Comparison of ENCODE assay signal across 28 cellular contexts in genomic region chr16:65446441-65446840, GRCh38.
"Had no signal": no experiment of that assay in that cellular context is flagged by ENCODE, and none has a peak within 500 bp of the region (broad histone marks: within the 10 kb centered on the region; RNA-seq: fewer than 3 reads in every experiment).

No MANE protein-coding gene starts in this region.

- H3K27ac Mint-ChIP-seq: effector memory CD8-positive, alpha-beta T cell; naive thymus-derived CD4-positive, alpha-beta T cell; nephron progenitor cell; stimulated activated naive CD8-positive, alpha-beta T cell treated with anti-CD3 and anti-CD28 coated beads, Interleukin-15, amount 100 ng/mL, for 72 hours had no signal

- H3K4me1 Mint-ChIP-seq: naive thymus-derived CD4-positive, alpha-beta T cell; stimulated activated naive CD8-positive, alpha-beta T cell treated with anti-CD3 and anti-CD28 coated beads, Interleukin-15, amount 100 ng/mL, for 72 hours had no signal

- H3K36me3 ChIP-seq: gastroesophageal sphincter, heart right ventricle, left ventricle myocardium inferior, lower lobe of right lung, ovary, thyroid gland, vagina had no signal

- H3K4me3 Mint-ChIP-seq: effector memory CD8-positive, alpha-beta T cell; naive thymus-derived CD4-positive, alpha-beta T cell; nephron progenitor cell; stimulated activated naive CD8-positive, alpha-beta T cell treated with anti-CD3 and anti-CD28 coated beads, Interleukin-15, amount 100 ng/mL, for 72 hours had no signal

- H3K27me3 Mint-ChIP-seq: effector memory CD8-positive, alpha-beta T cell; stimulated activated naive CD8-positive, alpha-beta T cell treated with anti-CD3 and anti-CD28 coated beads, Interleukin-15, amount 100 ng/mL, for 72 hours had no signal

- DNase-seq: cerebellar nuclear complex; cortex of kidney; effector memory CD8-positive, alpha-beta T cell; erythroblast; foreskin keratinocyte; glutamatergic neuron; heart right ventricle; hippocampal formation; islet precursor cell; kidney glomerular epithelial cell; left colon; left ventricle myocardium inferior; lower lobe of right lung; naive thymus-derived CD4-positive, alpha-beta T cell; nephron progenitor cell; nucleus accumbens; ovary; psoas muscle; right cardiac atrium; small intestine; stimulated activated CD4-positive, alpha-beta T cell treated with anti-CD3 and anti-CD28 coated beads, Interleukin-15, amount 100 ng/mL, for 24 hours; stimulated activated CD4-positive, alpha-beta T cell treated with anti-CD3 and anti-CD28 coated beads, Interleukin-2, amount 100 ng/mL, for 48 hours; stimulated activated naive CD4-positive, alpha-beta T cell; stimulated activated naive CD8-positive, alpha-beta T cell treated with anti-CD3 and anti-CD28 coated beads, Interleukin-15, amount 100 ng/mL, for 72 hours; thyroid gland; trophoblast cell had no signal

- H3K27ac ChIP-seq: foreskin keratinocyte, gastroesophageal sphincter, heart right ventricle, left ventricle myocardium inferior, lower lobe of right lung, ovary, psoas muscle, thyroid gland, vagina had no signal

- H3K9me3 ChIP-seq: ovary, psoas muscle, thyroid gland, vagina had no signal

- ATAC-seq: effector memory CD8-positive, alpha-beta T cell; foreskin keratinocyte; gastroesophageal sphincter; left colon; lower lobe of right lung; naive thymus-derived CD4-positive, alpha-beta T cell; psoas muscle; stimulated activated naive CD8-positive, alpha-beta T cell treated with anti-CD3 and anti-CD28 coated beads, Interleukin-15, amount 100 ng/mL, for 72 hours had no signal

- H3K36me3 Mint-ChIP-seq: naive thymus-derived CD4-positive, alpha-beta T cell had no signal

- H3K4me3 ChIP-seq: gastroesophageal sphincter, heart right ventricle, left ventricle myocardium inferior, lower lobe of right lung, ovary, psoas muscle, thyroid gland, vagina had no signal

- H3K4me1 ChIP-seq: foreskin keratinocyte, gastroesophageal sphincter, heart right ventricle, left ventricle myocardium inferior, lower lobe of right lung, psoas muscle, thyroid gland, vagina had no signal

- H3K27me3 ChIP-seq: foreskin keratinocyte, gastroesophageal sphincter, ovary, thyroid gland, vagina had no signal
